ENCODE assay signal across 8 cellular contexts in genomic region chr20:36573103-36573797, GRCh38. TPM values are rescaled to one million over a fixed set of nuclear protein-coding genes. Genes with fewer than 3 reads are reported as not detected.
DNase-seq lines count a peak whose midpoint lies in the region; ATAC-seq lines count a peak whose summit lies in the region.

TSS of gene TGIF2 (plus strand) at chr20:36573597. CDS start at chr20:36578775, 5,178 bp downstream.

- no peaks in the 10 kb centered on the region for H3K27me3 ChIP-seq in mesendoderm (ENCODE audit: insufficient read depth, low read length, poor library complexity)

- H3K18ac ChIP-seq in mesendoderm (ENCODE audit: low read length): peak within 1 kb of the TSS; percentile 99

- peak within 1 kb of the TSS; percentile 82 for H3K4me3 ChIP-seq in mesendoderm (ENCODE audit: low read length)

- H3K27ac ChIP-seq in mesendoderm (ENCODE audit: low read depth, low read length): peak within 1 kb of the TSS; percentile 95

- peaks cover 4% of the 10 kb centered on the region for H3K79me1 ChIP-seq in mesendoderm (ENCODE audit: low read length)

- no peaks in the 10 kb centered on the region for H3K27me3 Mint-ChIP-seq in effector memory CD8-positive, alpha-beta T cell

- peaks cover 7% of the 10 kb centered on the region for H3K4me1 ChIP-seq in mesendoderm (ENCODE audit: control insufficient read depth, low read depth, low read length)

- no CpG with 5 or more reads among the region's 80 CpGs for WGBS in mesendoderm (ENCODE audit: extremely low coverage, insufficient coverage, low lambda C conversion rate)

- H4K5ac ChIP-seq in mesendoderm (ENCODE audit: low read length): peak within 1 kb of the TSS; percentile 59

- H2BK5ac ChIP-seq in mesendoderm (ENCODE audit: low read length): peak within 1 kb of the TSS; percentile 94

- ATAC-seq in GM18870 (IDR thresholded peaks at IDR 0.05; ENCODE audit: unreplicated experiment): peak; percentile 36
- ATAC-seq in HG03108 (IDR thresholded peaks at IDR 0.05; ENCODE audit: unreplicated experiment): peak; percentile 68
- ATAC-seq in effector memory CD8-positive, alpha-beta T cell (replicated peaks): peak; percentile 72

- H3K36me3 ChIP-seq in mesendoderm (ENCODE audit: control insufficient read depth, insufficient read depth, low read length): no peaks in the 10 kb centered on the region

- peak within 1 kb of the TSS; percentile 95 for H4K8ac ChIP-seq in mesendoderm (ENCODE audit: low read depth, low read length)

- H3K36me3 Mint-ChIP-seq in effector memory CD8-positive, alpha-beta T cell (ENCODE audit: insufficient read depth): peaks cover 21% of the 10 kb centered on the region

- DNase-seq in AG08396 (ENCODE audit: low spot score): peak; percentile 95
- DNase-seq in NOMO-1 treated with DMSO at 0.1 percent for 48 hours (lab: John Stamatoyannopoulos, UW; ENCODE audit: unreplicated experiment): peak; percentile 73
- peak; percentile 85 to 87 for DNase-seq in activated CD8-positive, alpha-beta memory T cell treated with anti-CD3 and anti-CD28 coated beads for 4 hours (ENCODE audit: low read depth in 2 of 2)
- DNase-seq in effector memory CD8-positive, alpha-beta T cell: peak; percentile 76 to 86 (median 84)
- peak; percentile 97 for DNase-seq in mesendoderm
- peak; percentile 83 to 88 for DNase-seq in stimulated activated CD8-positive, alpha-beta memory T cell treated with anti-CD3 and anti-CD28 coated beads, Interleukin-15, amount 100 ng/mL, for 4 hours (ENCODE audit: low read depth in 2 of 2)

- peaks cover 29% of the 10 kb centered on the region in 2 donors for H3K4me1 Mint-ChIP-seq in effector memory CD8-positive, alpha-beta T cell (ENCODE audit: low read depth in 2 of 2)

- H3K4me2 ChIP-seq in mesendoderm (ENCODE audit: low read length): peak within 1 kb of the TSS; percentile 97

- no peaks in the 10 kb centered on the region for H3K9me3 Mint-ChIP-seq in effector memory CD8-positive, alpha-beta T cell

- H2AK5ac ChIP-seq in mesendoderm (ENCODE audit: low read length): peak within 1 kb of the TSS; percentile 78

- H3K23ac ChIP-seq in mesendoderm (ENCODE audit: low read length): peak within 1 kb of the TSS; percentile 66

- H2BK120ac ChIP-seq in mesendoderm (ENCODE audit: low read depth, low read length): peak within 1 kb of the TSS; percentile 79

- peak within 1 kb of the TSS; percentile 92 for H3K9ac ChIP-seq in mesendoderm (ENCODE audit: low read length)

- peak within 1 kb of the TSS; percentile 95 to 97 for H3K27ac Mint-ChIP-seq in effector memory CD8-positive, alpha-beta T cell

- H3K4ac ChIP-seq in mesendoderm (ENCODE audit: low read depth, low read length): peak within 1 kb of the TSS; percentile 98

- peak within 1 kb of the TSS; percentile 83 to 87 for H3K4me3 Mint-ChIP-seq in effector memory CD8-positive, alpha-beta T cell

- peak within 1 kb of the TSS; percentile 80 for H2BK15ac ChIP-seq in mesendoderm (replicated peaks; ENCODE audit: low read depth)

- peaks cover 33% of the 10 kb centered on the region for H3K79me2 ChIP-seq in mesendoderm (ENCODE audit: control insufficient read depth, insufficient read depth, low read length)

- peak within 1 kb of the TSS; percentile 96 for H3K56ac ChIP-seq in mesendoderm (ENCODE audit: low read length)

RNA-seq across cellular contexts. Expression of gene TGIF2, which starts in this region (rescaled TPM):
- polyA plus RNA-seq in mesendoderm (2013, experiment 1 of 2): 68.5 TPM
- 65.7 TPM for polyA plus RNA-seq in mesendoderm (2013, experiment 2 of 2)

Comparison
In these comparisons a context has a peak if more than half of its experiments do, and no peak if none do; other contexts are left out.
1. Peak in every context shown above with its lines: DNase-seq, ATAC-seq, H3K4me3 ChIP-seq and H3K27ac ChIP-seq.